In genomic region chr12:96503971-96504370, GRCh38 we compare ENCODE assay signal across 23 cellular contexts. TPM values are rescaled to one million over a fixed set of nuclear protein-coding genes. Genes with fewer than 3 reads are reported as not detected.
A peak's percentile ranks its signal among the peaks of the same experiment; 100 is the strongest.
DNase-seq lines count a peak whose midpoint lies in the region; ATAC-seq, FAIRE-seq and TF ChIP-seq lines count a peak whose summit lies in the region.
"Had no signal": no experiment of that assay in that cellular context is flagged by ENCODE, and none has a peak within 500 bp of the region (broad histone marks: within the 10 kb centered on the region; RNA-seq: fewer than 3 reads in every experiment).

No MANE protein-coding gene starts in this region.

- no peak overlapping the region for H4K5ac ChIP-seq in IMR-90 (ENCODE audit: low read depth, low read length)

- H2AK9ac ChIP-seq in IMR-90 (replicated peaks; ENCODE audit: low read depth, low read length, poor library complexity) = no peak overlapping the region

- no TSS peak for BruUV-seq in IMR-90 (replicated peaks; lab: Mats Ljungman, UMichigan)
- no TSS peak for BruUV-seq in GM12878 (replicated peaks; lab: Mats Ljungman, UMichigan)

- no peak overlapping the region for H3K56ac ChIP-seq in IMR-90 (ENCODE audit: extremely low read depth, insufficient read depth, low read length)

- dilution Hi-C loops in IMR-90 (cut with HindIII; ENCODE audit: low sequenced_read_pairs, unreplicated experiment) = no loop called here

- H3K4ac ChIP-seq in IMR-90 (ENCODE audit: low read depth, low read length) = no peak overlapping the region

- POLR2A ChIA-PET in IMR-90 (lab: Charles Lee; ENCODE audit: unreplicated experiment) (interaction anchor here (0.6 kb wide), 1 partner anchor 105 kb away, joined by 3 read pairs; no protein-coding TSS in a partner anchor), GM12878 (lab: Charles Lee) (interaction anchor here (0.5 to 0.6 kb wide), 3 partner anchors 36 to 286 kb away, joined by 4 to 5 read pairs (median 5); no protein-coding TSS in a partner anchor)

- peaks cover 6% of the 10 kb centered on the region; the same call in 1 of the 2 replicates for H3K9me1 ChIP-seq in IMR-90 (ENCODE audit: insufficient read depth, low read length)

- no peak overlapping the region for H3K18ac ChIP-seq in IMR-90 (ENCODE audit: low read depth, low read length)

- TF ChIP-seq POLR2A in IMR-90 (IDR thresholded peaks at IDR 0.05; ENCODE audit: low read depth, low read length) = no peak
- no peak for TF ChIP-seq POLR2A in GM12878 (IDR thresholded peaks at IDR 0.05; ENCODE audit: low read depth, low read length)

- no peak overlapping the region for H3K23ac ChIP-seq in IMR-90 (ENCODE audit: low read depth, low read length)

- TF ChIP-seq RAD21 in IMR-90 (IDR thresholded peaks at IDR 0.05; ENCODE audit: low read length) (no peak), GM12878 (IDR thresholded peaks at IDR 0.05; ENCODE audit: insufficient read depth, low read depth, low read length) (no peak)

- no peak for TF ChIP-seq EP300 in GM12878 (IDR thresholded peaks at IDR 0.05; ENCODE audit: borderline replicate concordance in 1 of 2, control insufficient read depth in 1 of 2, low read depth in 2 of 2, low read length in 2 of 2)

- H3K27me3 ChIP-seq in IMR-90 (ENCODE audit: control insufficient read depth, insufficient read depth, low read length) = no peaks in the 10 kb centered on the region
- no peaks in the 10 kb centered on the region for H3K27me3 ChIP-seq in GM12878 (replicated peaks in 1 of 2; ENCODE audit: control insufficient read depth in 2 of 2, insufficient read depth in 2 of 2, low read length in 1 of 2)
- H3K27me3 ChIP-seq: MG63 had no signal

- H3K36me3 ChIP-seq in IMR-90 (ENCODE audit: control insufficient read depth, insufficient read depth, low read length) (no peaks in the 10 kb centered on the region), GM12878 (ENCODE audit: control insufficient read depth in 2 of 2, insufficient read depth in 2 of 2, low read length in 1 of 2) (no peaks in the 10 kb centered on the region)
- H3K36me3 ChIP-seq: MG63 had no signal

- no peak overlapping the region for H3K4me2 ChIP-seq in IMR-90 (ENCODE audit: low read depth, low read length)
- peak overlapping the region; percentile 10; the same call in 1 of the 2 replicates for H3K4me2 ChIP-seq in GM12878 (ENCODE audit: control insufficient read depth, insufficient read depth)
- H3K4me2 ChIP-seq: A549, PC-9 had no signal

- H4K20me1 ChIP-seq in IMR-90 (ENCODE audit: insufficient read depth, low read length) = no peaks in the 10 kb centered on the region
- no peaks in the 10 kb centered on the region for H4K20me1 ChIP-seq in GM12878 (ENCODE audit: control insufficient read depth, insufficient read depth)

- H3K4me1 ChIP-seq in IMR-90 (ENCODE audit: control insufficient read depth, insufficient read depth, low read length) = peaks cover 9% of the 10 kb centered on the region
- peaks cover 30% of the 10 kb centered on the region for H3K4me1 ChIP-seq in GM12878 (ENCODE audit: control insufficient read depth, insufficient read depth, low read length)

- FAIRE-seq in GM12878 (lab: Jason Lieb, UNC) = no peak
- FAIRE-seq: A549 had no signal

- RAD21 ChIA-PET in GM12878 (lab: Charles Lee; ENCODE audit: unreplicated experiment) = interaction anchor here (0.7 to 4.9 kb wide), 8 partner anchors 9 to 288 kb away, joined by 3 to 57 read pairs (median 4); partner anchors contain the start of gene CFAP54

- in situ Hi-C loops in ACHN (cut with HindIII; ENCODE audit: low pct_ligation_motif_present, low pct_unique_long_range_greater_than_20kb, low sequenced_read_pairs) (loop anchor here (25.0 kb wide), 1 partner anchor 442 kb away; no protein-coding TSS in a partner anchor), IMR-90 (cut with MboI; ENCODE audit: low sequenced_read_pairs) (no loop called here), GM12878 (cut with MboI) (no loop called here)

- H3K4me3 ChIP-seq in IMR-90 (ENCODE audit: insufficient read depth, low read depth, low read length) = no peak overlapping the region
- no peak overlapping the region for H3K4me3 ChIP-seq in GM12878
- H3K4me3 ChIP-seq: A549, MG63, PC-9, SK-N-MC had no signal

- H3K79me1 ChIP-seq in IMR-90 (ENCODE audit: low read depth in 1 of 2, low read length in 2 of 2) = no peaks in the 10 kb centered on the region

- CTCF ChIA-PET in IMR-90 (lab: Yijun Ruan, JAX) = interaction anchor here (0.6 to 1.0 kb wide), 2 partner anchors 14 to 260 kb away, joined by 3 to 4 read pairs; partner anchors contain the start of gene CFAP54
- CTCF ChIA-PET in GM12878 (lab: Yijun Ruan, JAX) = interaction anchor here (1.0 to 4.9 kb wide), 6 partner anchors 11 to 446 kb away, joined by 3 to 70 read pairs (median 4); partner anchors contain the start of gene CFAP54

- H2BK15ac ChIP-seq in IMR-90 (ENCODE audit: low read depth, low read length) = no peak overlapping the region

- DNase-seq in ACHN (peak; percentile 42), IMR-90 (peak; percentile 64), GM12878 (ENCODE audit: low read depth, low spot score) (no peak), iris pigment epithelial cell (ENCODE audit: low read depth) (peak; percentile 76), AG08396 (ENCODE audit: low spot score) (no peak), 8988T (no peak)
- DNase-seq: CD4-positive, CD25-positive, alpha-beta regulatory T cell; COR-L47; DND-41; H7; MG63; NCI-H1048; NCI-H1417 treated with DMSO at 0.1 percent for 48 hours; NCI-H187; NCI-H2107; NCI-H69; PC-9; RPMI8226; SHP77; SW 1271 had no signal

- no peak for TF ChIP-seq CTCF in IMR-90 (conservative IDR thresholded peaks at IDR 0.05; ENCODE audit: low read depth, low read length)
- no peak for TF ChIP-seq CTCF in GM12878 (IDR thresholded peaks at IDR 0.05 in 2 of 3, conservative IDR thresholded peaks at IDR 0.05 in 1 of 3; ENCODE audit: control insufficient read depth in 2 of 3, extremely low read depth in 1 of 3, insufficient read depth in 1 of 3, low read depth in 3 of 3, low read length in 3 of 3)

- no peak overlapping the region for H2BK20ac ChIP-seq in IMR-90 (ENCODE audit: low read depth, low read length)

- no peak overlapping the region for H3K14ac ChIP-seq in IMR-90 (replicated peaks; ENCODE audit: low read depth, low read length)

- H2AK5ac ChIP-seq in IMR-90 (ENCODE audit: low read depth, low read length) = no peak overlapping the region

- 0 out of 2 replicates have a peak, but pooled peaks have one; percentile 31 for ATAC-seq in IMR-90 (ENCODE audit: low read depth)
- ATAC-seq in GM12878 = no peak
- no peak for ATAC-seq in HG02870 (IDR thresholded peaks at IDR 0.05; ENCODE audit: unreplicated experiment)
- ATAC-seq: A549 had no signal

- no peak overlapping the region for H2BK120ac ChIP-seq in IMR-90 (ENCODE audit: low read depth, low read length)

- H3K9ac ChIP-seq in IMR-90 (ENCODE audit: low read depth, low read length) (no peak overlapping the region), GM12878 (ENCODE audit: control insufficient read depth, insufficient read depth, low read length) (no peak overlapping the region)

- SMC1A ChIA-PET in GM12878 (lab: Charles Lee; ENCODE audit: uncharacterized antibody, unreplicated experiment) = interaction anchor here (0.7 to 5.1 kb wide), 13 partner anchors 10 to 106 kb away, joined by 3 to 87 read pairs (median 3); partner anchors contain the start of gene CFAP54

- H3K27ac ChIP-seq in IMR-90 (ENCODE audit: insufficient read depth, low read length) (no peak overlapping the region), GM12878 (ENCODE audit: control insufficient read depth, insufficient read depth) (no peak overlapping the region)
- H3K27ac ChIP-seq: A549, PC-9, SK-N-MC had no signal

- no peak overlapping the region for H4K91ac ChIP-seq in IMR-90 (ENCODE audit: insufficient read depth, low read depth, low read length)

- intact Hi-C loops in IMR-90 (cut with micrococcal nuclease) = no loop called here
- intact Hi-C loops in GM12878 (cut with micrococcal nuclease; ENCODE audit: unreplicated experiment) = loop anchor here (5.0 kb wide), 1 partner anchor 47 kb away; no protein-coding TSS in a partner anchor

- H4K8ac ChIP-seq in IMR-90 (ENCODE audit: low read depth in 2 of 2, low read length in 2 of 2) = no peak overlapping the region

- no peaks in the 10 kb centered on the region for H3K79me2 ChIP-seq in GM12878 (ENCODE audit: control insufficient read depth, insufficient read depth, low read length)

- H3K9me3 ChIP-seq in IMR-90 (ENCODE audit: control insufficient read depth, insufficient read depth, low read length) = no peaks in the 10 kb centered on the region
- H3K9me3 ChIP-seq in GM12878 (replicated peaks; ENCODE audit: control insufficient read depth, insufficient read depth, low read length) = no peaks in the 10 kb centered on the region
- H3K9me3 ChIP-seq: MG63 had no signal

- no peak overlapping the region for H2BK5ac ChIP-seq in IMR-90 (ENCODE audit: low read depth, low read length, poor library complexity, severe bottlenecking)

- no peak overlapping the region for H2AFZ ChIP-seq in IMR-90 (replicated peaks; ENCODE audit: low read length, poor library complexity)
- no peak overlapping the region for H2AFZ ChIP-seq in GM12878 (ENCODE audit: control insufficient read depth, low read depth, low read length)
- H2AFZ ChIP-seq: PC-9 had no signal

TF ChIP-seq in IMR-90, 13 proteins besides CTCF, POLR2A, EP300 and RAD21 (continues in another document):
- no peak for TF ChIP-seq RCOR1 (IDR thresholded peaks at IDR 0.05; ENCODE audit: insufficient replicate concordance, low read length)

TF ChIP-seq in GM12878, 131 proteins besides CTCF, POLR2A, EP300 and RAD21 (continues in another document):
- no peak for TF ChIP-seq MYB (IDR thresholded peaks at IDR 0.05; ENCODE audit: borderline replicate concordance, low read depth, low read length)

RNA-seq across cellular contexts. Expression of gene CFAP54, which starts 14.6 kb away (rescaled TPM):
- total RNA-seq in IMR-90 (2012; rRNA removed) (0.18 and 0.28 TPM in 2 replicates), GM12878 (2014; rRNA removed) (0.45 and 0.54 TPM in 2 replicates), GM12878 (2014; rRNA removed; fragmentation: Illumina TruSeq; extraction: Trizol) (0.51 and 0.58 TPM in 2 replicates), GM12878 (2021) (0.56 and 1.2 TPM in 2 replicates)
- polyA plus RNA-seq in IMR-90 (2012; rRNA removed) (0.19 and 0.41 TPM in 2 replicates), GM12878 (2011; rRNA removed) (1.5 and 2.7 TPM in 2 replicates), GM12878 (2014; fragmentation: Illumina TruSeq; extraction: Trizol) (0.49 and 0.57 TPM in 2 replicates), GM12878 (2014; fragmentation: Nextera tagmentation; extraction: Ambion mirVana) (under 1 TPM; 0.19 to 0.55 TPM), GM12878 (2014; rRNA removed) (0.36 and 0.47 TPM in 2 replicates), GM12878 (2016; fragmentation: Nextera tagmentation; extraction: Ambion mirVana) (1 to 10 TPM in 1 of 2 experiments, under 1 TPM in 1; 0.37 to 1.0 TPM)
- 0.38 and 0.88 TPM in 2 replicates for polyA plus RNA-seq in IMR-90 (2012; cell fraction: cytosol; rRNA removed)
- 0.35 and 0.91 TPM in 2 replicates for polyA plus RNA-seq in IMR-90 (2012; cell fraction: nucleus; rRNA removed; ENCODE audit: low replicate concordance)
- total RNA-seq in GM12878 (2013; cell fraction: nucleolus; rRNA removed) = 2.5 and 2.9 TPM in 2 replicates
- 0.21 TPM for polyA plus RNA-seq in GM12878 (2011; ENCODE audit: low read depth)
- 0.25 and 0.74 TPM in 2 replicates for polyA plus RNA-seq in GM12878 (2011; cell fraction: cytosol; rRNA removed)
- 2.4 and 2.8 TPM in 2 replicates for polyA plus RNA-seq in GM12878 (2011; cell fraction: nucleus; rRNA removed)
- polyA plus RNA-seq in GM12878 (2012) = 0.53 and 1.00 TPM in 2 replicates
- 2.7 TPM in 2 replicates for polyA minus RNA-seq in GM12878 (2011; rRNA and poly(A)+ RNA removed)
- 0.53 and 2.0 TPM in 2 replicates for polyA minus RNA-seq in GM12878 (2011; cell fraction: cytosol; rRNA and poly(A)+ RNA removed)
- 4.7 and 7.2 TPM in 2 replicates for polyA minus RNA-seq in GM12878 (2011; cell fraction: nucleus; rRNA and poly(A)+ RNA removed)
- total RNA-seq: H7 had no signal

Comparison
In these comparisons a context has a peak if more than half of its experiments do, and no peak if none do; other contexts are left out.
1. DNase-seq: peak in ACHN (single experiment), IMR-90 (single experiment) and iris pigment epithelial cell (single experiment); none in GM12878 (single experiment), AG08396 (single experiment) and 8988T (single experiment).